Comparison of ENCODE assay signal across 26 cellular contexts in genomic region chr20:45848969-45849582, GRCh38. TPM values are rescaled to one million over a fixed set of nuclear protein-coding genes. Genes with fewer than 3 reads are reported as not detected.
DNase-seq lines count a peak whose midpoint lies in the region; ATAC-seq, FAIRE-seq and TF ChIP-seq lines count a peak whose summit lies in the region.
"Had no signal": no experiment of that assay in that cellular context is flagged by ENCODE, and none has a peak within 500 bp of the region (broad histone marks: within the 10 kb centered on the region; RNA-seq: fewer than 3 reads in every experiment).

No MANE protein-coding gene starts in this region.

- in situ Hi-C loops in K562 (cut with MboI), result no loop called here

- H3K27ac Mint-ChIP-seq in GM23338, result peak overlapping the region; percentile 47; the same call in 1 of the 2 replicates
- H3K27ac Mint-ChIP-seq in T-helper 17 cell, result peak overlapping the region; percentile 69
- no peak overlapping the region for H3K27ac Mint-ChIP-seq in neural progenitor cell
- H3K27ac Mint-ChIP-seq in stimulated activated effector memory CD8-positive, alpha-beta T cell treated with anti-CD3 and anti-CD28 coated beads, Interleukin-12 subunit alpha, Interleukin-12 subunit beta, amount 100 ng/mL, for 72 hours, result no peak overlapping the region

- no peaks in the 10 kb centered on the region for H3K27me3 ChIP-seq in GM23338 (ENCODE audit: insufficient read depth)
- H3K27me3 ChIP-seq in K562 (ENCODE audit: control insufficient read depth in 2 of 2, insufficient read depth in 2 of 2, low read length in 2 of 2), result no peaks in the 10 kb centered on the region
- H3K27me3 ChIP-seq in neural progenitor cell, result no peaks in the 10 kb centered on the region
- H3K27me3 ChIP-seq: BLaER1 treated with 17β-estradiol and CSF1 and Interleukin-3, amounts not matched to agents 10 nM and 100 nM; MG63 had no signal

- POLR2A ChIA-PET in K562 (lab: Yijun Ruan, JAX), result no interaction called here

- no peak for TF ChIP-seq EP300 in K562 (IDR thresholded peaks at IDR 0.05; ENCODE audit: low read length)

- H3K9me3 Mint-ChIP-seq in GM23338 (no peaks in the 10 kb centered on the region), neural progenitor cell (no peaks in the 10 kb centered on the region)
- no peaks in the 10 kb centered on the region for H3K9me3 Mint-ChIP-seq in stimulated activated effector memory CD8-positive, alpha-beta T cell treated with anti-CD3 and anti-CD28 coated beads, Interleukin-12 subunit alpha, Interleukin-12 subunit beta, amount 100 ng/mL, for 72 hours
- H3K9me3 Mint-ChIP-seq: CD4-positive, alpha-beta memory T cell had no signal

- WGBS in K562 (ENCODE audit: insufficient coverage, low coverage, missing lambda C conversion rate), result 67% methylated on average over 5 of the region's 8 CpGs

- peaks cover 15% of the 10 kb centered on the region for H3K36me3 ChIP-seq in GM23338 (ENCODE audit: insufficient read depth)
- H3K36me3 ChIP-seq in K562 (ENCODE audit: control insufficient read depth, insufficient read depth, low read length), result peaks cover 24% of the 10 kb centered on the region; the same call in 2 of the 3 replicates
- no peaks in the 10 kb centered on the region for H3K36me3 ChIP-seq in neural progenitor cell

- H3K4me2 ChIP-seq in GM23338, result no peak overlapping the region
- H3K4me2 ChIP-seq in K562 (ENCODE audit: insufficient read depth, low read length), result no peak overlapping the region
- no peak overlapping the region for H3K4me2 ChIP-seq in neural progenitor cell
- H3K4me2 ChIP-seq: A549; BLaER1 treated with 17β-estradiol and CSF1 and Interleukin-3, amounts not matched to agents 10 nM and 100 nM had no signal

- intact Hi-C loops in K562 (cut with micrococcal nuclease) (no loop called here), Right ventricle myocardium superior (cut with DNase I) (no loop called here)

- H3K27ac ChIP-seq in GM23338 (ENCODE audit: low read depth) (no peak overlapping the region; the same call in 1 of the 2 replicates), K562 (ENCODE audit: extremely low read depth, low read depth, low read length) (no peak overlapping the region), neural progenitor cell (no peak overlapping the region)
- H3K27ac ChIP-seq: A549; BLaER1 treated with 17β-estradiol and CSF1 and Interleukin-3, amounts not matched to agents 10 nM and 100 nM had no signal

- ATAC-seq in GM23338 (no peak), T-helper 17 cell (no peak), K562 (no peak), Right ventricle myocardium superior (ENCODE audit: poor library complexity) (no peak)
- no peak for ATAC-seq in stimulated activated effector memory CD8-positive, alpha-beta T cell treated with anti-CD3 and anti-CD28 coated beads, Interleukin-12 subunit alpha, Interleukin-12 subunit beta, amount 100 ng/mL, for 72 hours

- FAIRE-seq in K562 (lab: Jason Lieb, UNC), result no peak
- FAIRE-seq: A549, GM18507 had no signal

- H4K20me1 ChIP-seq in GM23338 (replicated peaks; ENCODE audit: insufficient read depth) (no peaks in the 10 kb centered on the region), K562 (replicated peaks; ENCODE audit: control insufficient read depth, insufficient read depth, low read length) (no peaks in the 10 kb centered on the region), neural progenitor cell (ENCODE audit: low read depth) (no peaks in the 10 kb centered on the region)

- H3K4me1 Mint-ChIP-seq in GM23338 (peaks cover 23% of the 10 kb centered on the region), T-helper 17 cell (peaks cover 4% of the 10 kb centered on the region), neural progenitor cell (no peaks in the 10 kb centered on the region)
- H3K4me1 Mint-ChIP-seq in stimulated activated effector memory CD8-positive, alpha-beta T cell treated with anti-CD3 and anti-CD28 coated beads, Interleukin-12 subunit alpha, Interleukin-12 subunit beta, amount 100 ng/mL, for 72 hours, result peaks cover 6% of the 10 kb centered on the region

- no peak for TF ChIP-seq POLR2A in K562 (conservative IDR thresholded peaks at IDR 0.05)

- no peaks in the 10 kb centered on the region for H3K9me2 ChIP-seq in GM23338 (ENCODE audit: insufficient read depth)

- H2AFZ ChIP-seq in GM23338 (no peak overlapping the region), K562 (ENCODE audit: low read depth, low read length) (no peak overlapping the region), neural progenitor cell (replicated peaks) (no peak overlapping the region)

- H3F3A ChIP-seq in GM23338 (replicated peaks; ENCODE audit: low read depth) (no peaks in the 10 kb centered on the region; the same call in 1 of the 2 replicates), neural progenitor cell (ENCODE audit: low read depth) (no peaks in the 10 kb centered on the region)

- H3K79me2 ChIP-seq in GM23338 (replicated peaks; ENCODE audit: insufficient read depth) (peaks cover 11% of the 10 kb centered on the region), K562 (ENCODE audit: control insufficient read depth, insufficient read depth, low read length) (no peaks in the 10 kb centered on the region), neural progenitor cell (ENCODE audit: low read depth) (no peaks in the 10 kb centered on the region)

- DNase-seq in GM23338 (ENCODE audit: low spot score), result no peak
- DNase-seq in T-helper 17 cell, result no peak
- no peak for DNase-seq in K562 (ENCODE audit: extremely low read depth in 1 of 4, low spot score in 3 of 4)
- no peak for DNase-seq in neural progenitor cell (ENCODE audit: low spot score)
- no peak for DNase-seq in anterior cingulate cortex (lab: John Stamatoyannopoulos, UW)
- no peak for DNase-seq in stimulated activated effector memory CD8-positive, alpha-beta T cell treated with anti-CD3 and anti-CD28 coated beads, Interleukin-12 subunit alpha, Interleukin-12 subunit beta, amount 100 ng/mL, for 72 hours (ENCODE audit: low spot score in 2 of 2)
- DNase-seq in Right ventricle myocardium superior, result no peak
- DNase-seq: AML-193; CD4-positive, alpha-beta memory T cell; COR-L47; DMS53; KBM-7; MG63; NCI-H1105 treated with DMSO at 0.1 percent for 48 hours; NCI-H146; NCI-H1930; NCI-H2107; NCI-H446; NCI-H524 treated with DMSO at 0.1 percent for 48 hours; NCI-H774; SHP77 treated with DMSO at 0.1 percent for 48 hours had no signal

- H3K9ac ChIP-seq in K562 (ENCODE audit: insufficient read depth in 1 of 2, low read depth in 2 of 2, low read length in 2 of 2) (no peak overlapping the region), neural progenitor cell (peak overlapping the region; percentile 37)
- H3K9ac ChIP-seq: BLaER1 treated with 17β-estradiol and CSF1 and Interleukin-3, amounts not matched to agents 10 nM and 100 nM had no signal

- CTCF ChIA-PET in K562 (lab: Yijun Ruan, JAX; ENCODE audit: low intra/inter-chr PET ratio), result no interaction called here

- no peak overlapping the region for H3K4me3 Mint-ChIP-seq in GM23338
- no peak overlapping the region for H3K4me3 Mint-ChIP-seq in T-helper 17 cell
- H3K4me3 Mint-ChIP-seq in neural progenitor cell, result no peak overlapping the region
- H3K4me3 Mint-ChIP-seq in stimulated activated effector memory CD8-positive, alpha-beta T cell treated with anti-CD3 and anti-CD28 coated beads, Interleukin-12 subunit alpha, Interleukin-12 subunit beta, amount 100 ng/mL, for 72 hours, result no peak overlapping the region
- H3K4me3 Mint-ChIP-seq: CD4-positive, alpha-beta memory T cell had no signal

- H3K9me1 ChIP-seq in K562 (ENCODE audit: control insufficient read depth, insufficient read depth, low read length), result peaks cover 3% of the 10 kb centered on the region

- BruUV-seq in K562 (replicated peaks; lab: Mats Ljungman, UMichigan), result no TSS peak

- H3K9me3 ChIP-seq in T-helper 17 cell (ENCODE audit: control insufficient read depth, low read length, poor library complexity, severe bottlenecking), result no peaks in the 10 kb centered on the region
- H3K9me3 ChIP-seq in K562 (replicated peaks; ENCODE audit: control insufficient read depth, insufficient read depth, low read depth, low read length), result peaks cover 5% of the 10 kb centered on the region
- no peaks in the 10 kb centered on the region for H3K9me3 ChIP-seq in neural progenitor cell (ENCODE audit: low read depth)
- H3K9me3 ChIP-seq: A549; BLaER1 treated with 17β-estradiol and CSF1 and Interleukin-3, amounts not matched to agents 10 nM and 100 nM; MG63 had no signal

- H3K4me1 ChIP-seq in GM23338 (ENCODE audit: insufficient read depth) (peaks cover 19% of the 10 kb centered on the region), K562 (replicated peaks in 1 of 2; ENCODE audit: control insufficient read depth in 2 of 2, insufficient read depth in 2 of 2, low read length in 2 of 2) (peaks cover 11 to 12% of the 10 kb centered on the region in 2 experiments; a peak in 4 of 5 replicates), neural progenitor cell (no peaks in the 10 kb centered on the region)
- H3K4me1 ChIP-seq: A549; BLaER1 treated with 17β-estradiol and CSF1 and Interleukin-3, amounts not matched to agents 10 nM and 100 nM had no signal

- no peak for TF ChIP-seq RAD21 in K562 (CRISPR knock-in tag; conservative IDR thresholded peaks at IDR 0.05 in 1 of 2, IDR thresholded peaks at IDR 0.05 in 1 of 2)

- TF ChIP-seq CTCF in GM23338 (conservative IDR thresholded peaks at IDR 0.05; ENCODE audit: low read depth in 2 of 2) (no peak), K562 (IDR thresholded peaks at IDR 0.05 in 2 of 3, conservative IDR thresholded peaks at IDR 0.05 in 1 of 3; ENCODE audit: insufficient read depth in 2 of 3, low read depth in 1 of 3, low read length in 3 of 3) (no peak), neural progenitor cell (IDR thresholded peaks at IDR 0.05) (no peak)

- no peak overlapping the region for H3K4me3 ChIP-seq in GM23338
- H3K4me3 ChIP-seq in K562, result no peak overlapping the region
- no peak overlapping the region for H3K4me3 ChIP-seq in neural progenitor cell
- H3K4me3 ChIP-seq: A549; BLaER1 treated with 17β-estradiol and CSF1 and Interleukin-3, amounts not matched to agents 10 nM and 100 nM; MG63 had no signal

- H3K27me3 Mint-ChIP-seq in GM23338 (ENCODE audit: insufficient read depth, low read depth, poor library complexity), result peaks cover 11% of the 10 kb centered on the region
- no peaks in the 10 kb centered on the region for H3K27me3 Mint-ChIP-seq in T-helper 17 cell
- no peaks in the 10 kb centered on the region for H3K27me3 Mint-ChIP-seq in neural progenitor cell (ENCODE audit: insufficient read depth, low read depth)
- H3K27me3 Mint-ChIP-seq: CD4-positive, alpha-beta memory T cell had no signal

- H3K36me3 Mint-ChIP-seq in GM23338 (ENCODE audit: low read depth), result peaks cover 35% of the 10 kb centered on the region
- peaks cover 5% of the 10 kb centered on the region for H3K36me3 Mint-ChIP-seq in T-helper 17 cell (ENCODE audit: low read depth)
- peaks cover 3% of the 10 kb centered on the region for H3K36me3 Mint-ChIP-seq in neural progenitor cell
- H3K36me3 Mint-ChIP-seq in stimulated activated effector memory CD8-positive, alpha-beta T cell treated with anti-CD3 and anti-CD28 coated beads, Interleukin-12 subunit alpha, Interleukin-12 subunit beta, amount 100 ng/mL, for 72 hours, result peaks cover 69% of the 10 kb centered on the region

RNA-seq across cellular contexts. Expression of gene ACOT8, which starts 8.1 kb away (rescaled TPM):
- total RNA-seq in GM23338 (2014; rRNA removed; shearing (Covaris generic)), result 55.6 and 75.2 TPM in 2 replicates
- polyA plus RNA-seq in GM23338 (2016; fragmentation: Nextera tagmentation; extraction: Ambion mirVana) (42.0 and 43.1 TPM in 2 replicates), K562 (2011; rRNA removed) (34.9 and 48.0 TPM in 2 replicates), K562 (2014; fragmentation: Illumina TruSeq; extraction: Trizol) (20.7 and 25.8 TPM in 2 replicates), K562 (2014; fragmentation: Nextera tagmentation; extraction: Ambion mirVana) (10 to 100 TPM in 1 of 2 experiments, 1 to 10 TPM in 1; 8.2 to 14.9 TPM), K562 (2014; rRNA removed) (46.7 and 49.5 TPM in 2 replicates)
- total RNA-seq in T-helper 17 cell (10 to 100 TPM; 18.8 to 22.3 TPM), K562 (2014; rRNA removed) (36.7 and 49.8 TPM in 2 replicates), K562 (2014; rRNA removed; fragmentation: Illumina TruSeq; extraction: Trizol) (11.9 and 13.0 TPM in 2 replicates), K562 (2015; rRNA removed; fragmentation: Illumina TruSeq; extraction: Trizol) (18.3 and 20.3 TPM in 2 replicates), K562 (2021) (24.5 and 28.5 TPM in 2 replicates), neural progenitor cell (ENCODE audit: low replicate concordance) (13.4 and 26.1 TPM in 2 replicates), Right ventricle myocardium superior (28.1 TPM)
- total RNA-seq in K562 (2011; cell fraction: chromatin; rRNA removed; ENCODE audit: low replicate concordance), result 26.4 and 48.0 TPM in 2 replicates
- total RNA-seq in K562 (2011; cell fraction: nucleolus; rRNA removed), result 49.1 and 51.5 TPM in 2 replicates
- total RNA-seq in K562 (2011; cell fraction: nucleoplasm; rRNA removed), result 48.7 and 49.7 TPM in 2 replicates
- polyA plus RNA-seq in K562 (2011; cell fraction: cytosol; rRNA removed), result 75.9 and 83.3 TPM in 2 replicates
- polyA plus RNA-seq in K562 (2011; cell fraction: nucleus; rRNA removed), result 61.2 and 65.3 TPM in 2 replicates
- 25.1 and 57.1 TPM in 2 replicates for polyA plus RNA-seq in K562 (2012)
- 16.0 and 16.3 TPM in 2 replicates for polyA minus RNA-seq in K562 (2011; rRNA and poly(A)+ RNA removed)
- 17.0 and 19.4 TPM in 2 replicates for polyA minus RNA-seq in K562 (2011; cell fraction: cytosol; rRNA and poly(A)+ RNA removed)
- polyA minus RNA-seq in K562 (2011; cell fraction: nucleus; rRNA and poly(A)+ RNA removed), result 22.6 and 28.4 TPM in 2 replicates

RNA-seq across cellular contexts. Expression of gene ZSWIM3, which starts 8.3 kb away (rescaled TPM):
- 7.5 and 8.2 TPM in 2 replicates for total RNA-seq in GM23338 (2014; rRNA removed; shearing (Covaris generic))
- polyA plus RNA-seq in GM23338 (2016; fragmentation: Nextera tagmentation; extraction: Ambion mirVana) (2.0 and 3.0 TPM in 2 replicates), K562 (2011; rRNA removed) (4.3 and 5.4 TPM in 2 replicates), K562 (2014; fragmentation: Illumina TruSeq; extraction: Trizol) (2.6 and 3.0 TPM in 2 replicates), K562 (2014; fragmentation: Nextera tagmentation; extraction: Ambion mirVana) (1 to 10 TPM; 1.7 to 1.8 TPM), K562 (2014; rRNA removed) (1.8 and 3.7 TPM in 2 replicates)
- total RNA-seq in T-helper 17 cell (1 to 10 TPM in 1 of 2 donors, under 1 TPM in 1; 0.89 to 1.2 TPM), K562 (2014; rRNA removed) (2.4 and 2.7 TPM in 2 replicates), K562 (2014; rRNA removed; fragmentation: Illumina TruSeq; extraction: Trizol) (2.6 and 2.8 TPM in 2 replicates), K562 (2015; rRNA removed; fragmentation: Illumina TruSeq; extraction: Trizol) (3.6 and 4.0 TPM in 2 replicates), K562 (2021) (2.5 and 2.9 TPM in 2 replicates), neural progenitor cell (ENCODE audit: low replicate concordance) (3.7 and 5.4 TPM in 2 replicates), Right ventricle myocardium superior (1.4 TPM)
- total RNA-seq in K562 (2011; cell fraction: chromatin; rRNA removed; ENCODE audit: low replicate concordance), result 3.7 and 6.4 TPM in 2 replicates
- total RNA-seq in K562 (2011; cell fraction: nucleolus; rRNA removed), result 4.2 and 5.5 TPM in 2 replicates
- 3.1 and 3.6 TPM in 2 replicates for total RNA-seq in K562 (2011; cell fraction: nucleoplasm; rRNA removed)
- 4.5 and 4.6 TPM in 2 replicates for polyA plus RNA-seq in K562 (2011; cell fraction: cytosol; rRNA removed)
- 3.4 and 3.6 TPM in 2 replicates for polyA plus RNA-seq in K562 (2011; cell fraction: nucleus; rRNA removed)
- 2.2 and 3.5 TPM in 2 replicates for polyA plus RNA-seq in K562 (2012)
- polyA minus RNA-seq in K562 (2011; rRNA and poly(A)+ RNA removed), result 7.4 and 7.9 TPM in 2 replicates
- 3.4 and 4.7 TPM in 2 replicates for polyA minus RNA-seq in K562 (2011; cell fraction: cytosol; rRNA and poly(A)+ RNA removed)
- 0.81 and 3.1 TPM in 2 replicates for polyA minus RNA-seq in K562 (2011; cell fraction: nucleus; rRNA and poly(A)+ RNA removed)

RNA-seq across cellular contexts. Expression of gene SNX21, which starts 15.5 kb away (rescaled TPM):
- 26.7 and 31.5 TPM in 2 replicates for total RNA-seq in GM23338 (2014; rRNA removed; shearing (Covaris generic))
- polyA plus RNA-seq in GM23338 (2016; fragmentation: Nextera tagmentation; extraction: Ambion mirVana) (13.3 and 15.5 TPM in 2 replicates), K562 (2011; rRNA removed) (0.18 TPM in 2 replicates), K562 (2014; fragmentation: Illumina TruSeq; extraction: Trizol) (0.22 and 0.26 TPM in 2 replicates), K562 (2014; fragmentation: Nextera tagmentation; extraction: Ambion mirVana) (under 1 TPM; 0.10 to 0.42 TPM), K562 (2014; rRNA removed) (0.58 and 1.2 TPM in 2 replicates)
- total RNA-seq in T-helper 17 cell (1 to 10 TPM; 1.9 to 3.1 TPM), K562 (2014; rRNA removed) (0.65 and 0.91 TPM in 2 replicates), K562 (2014; rRNA removed; fragmentation: Illumina TruSeq; extraction: Trizol) (0.18 and 0.19 TPM in 2 replicates), K562 (2015; rRNA removed; fragmentation: Illumina TruSeq; extraction: Trizol) (0.57 and 0.69 TPM in 2 replicates), K562 (2021) (0.65 and 1.2 TPM in 2 replicates), neural progenitor cell (ENCODE audit: low replicate concordance) (12.2 and 18.9 TPM in 2 replicates), Right ventricle myocardium superior (22.1 TPM)
- 1.0 and 1.1 TPM in 2 replicates for total RNA-seq in K562 (2011; cell fraction: chromatin; rRNA removed; ENCODE audit: low replicate concordance)
- 0.92 and 1.0 TPM in 2 replicates for total RNA-seq in K562 (2011; cell fraction: nucleolus; rRNA removed)
- 0.61 and 0.95 TPM in 2 replicates for total RNA-seq in K562 (2011; cell fraction: nucleoplasm; rRNA removed)
- 0.49 and 1.7 TPM in 2 replicates for polyA plus RNA-seq in K562 (2011; cell fraction: cytosol; rRNA removed)
- 0.58 TPM in 2 replicates for polyA plus RNA-seq in K562 (2011; cell fraction: nucleus; rRNA removed)
- polyA plus RNA-seq in K562 (2012), result 0.83 and 2.7 TPM in 2 replicates
- polyA minus RNA-seq in K562 (2011; rRNA and poly(A)+ RNA removed), result 0.06 and 0.07 TPM in 2 replicates
- polyA minus RNA-seq in K562 (2011; cell fraction: cytosol; rRNA and poly(A)+ RNA removed), result 0.91 TPM in 1 of 2 replicates, not detected in the other
- polyA minus RNA-seq in K562 (2011; cell fraction: nucleus; rRNA and poly(A)+ RNA removed), result 0.56 and 0.67 TPM in 2 replicates

RNA-seq across cellular contexts. Expression of gene TNNC2, which starts 22.0 kb away (rescaled TPM):
- 0.59 TPM in 1 of 2 replicates, not detected in the other for total RNA-seq in GM23338 (2014; rRNA removed; shearing (Covaris generic))
- polyA plus RNA-seq in GM23338 (2016; fragmentation: Nextera tagmentation; extraction: Ambion mirVana), result 32.5 and 33.3 TPM in 2 replicates
- total RNA-seq in T-helper 17 cell, result 1 to 10 TPM in 1 of 2 donors, under 1 TPM in 1; 0.99 to 5.5 TPM
- not detected in 2 replicates for total RNA-seq in K562 (2011; cell fraction: chromatin; rRNA removed; ENCODE audit: low replicate concordance)
- total RNA-seq in K562 (2011; cell fraction: nucleolus; rRNA removed), result not detected in 2 replicates
- not detected in 2 replicates for total RNA-seq in K562 (2011; cell fraction: nucleoplasm; rRNA removed)
- not detected in 2 replicates for total RNA-seq in K562 (2014; rRNA removed)
- not detected in 2 replicates for total RNA-seq in K562 (2014; rRNA removed; fragmentation: Illumina TruSeq; extraction: Trizol)
- not detected in 2 replicates for total RNA-seq in K562 (2015; rRNA removed; fragmentation: Illumina TruSeq; extraction: Trizol)
- not detected in 2 replicates for total RNA-seq in K562 (2021)
- not detected in 2 replicates for polyA plus RNA-seq in K562 (2011; rRNA removed)
- polyA plus RNA-seq in K562 (2011; cell fraction: cytosol; rRNA removed), result not detected in 2 replicates
- 0.21 TPM in 1 of 2 replicates, not detected in the other for polyA plus RNA-seq in K562 (2011; cell fraction: nucleus; rRNA removed)
- 0.12 TPM in 1 of 2 replicates, not detected in the other for polyA plus RNA-seq in K562 (2012)
- polyA plus RNA-seq in K562 (2014; fragmentation: Illumina TruSeq; extraction: Trizol), result not detected in 2 replicates
- not detected for polyA plus RNA-seq in K562 (2014; fragmentation: Nextera tagmentation; extraction: Ambion mirVana)
- polyA plus RNA-seq in K562 (2014; rRNA removed), result not detected in 2 replicates
- polyA minus RNA-seq in K562 (2011; rRNA and poly(A)+ RNA removed), result not detected in 2 replicates
- not detected in 2 replicates for polyA minus RNA-seq in K562 (2011; cell fraction: cytosol; rRNA and poly(A)+ RNA removed)
- not detected in 2 replicates for polyA minus RNA-seq in K562 (2011; cell fraction: nucleus; rRNA and poly(A)+ RNA removed)
- 0.81 TPM in 1 of 2 replicates, not detected in the other for total RNA-seq in neural progenitor cell (ENCODE audit: low replicate concordance)
- 0.43 TPM for total RNA-seq in Right ventricle myocardium superior
- total RNA-seq: CD4-positive, alpha-beta memory T cell; Daoy; H4 had no signal

RNA-seq across cellular contexts. Expression of gene ZSWIM1, which starts 32.0 kb away (rescaled TPM):
- total RNA-seq in GM23338 (2014; rRNA removed; shearing (Covaris generic)), result 16.2 and 17.6 TPM in 2 replicates
- polyA plus RNA-seq in GM23338 (2016; fragmentation: Nextera tagmentation; extraction: Ambion mirVana) (11.5 and 12.7 TPM in 2 replicates), K562 (2011; rRNA removed) (7.4 and 12.1 TPM in 2 replicates), K562 (2014; fragmentation: Illumina TruSeq; extraction: Trizol) (13.7 and 14.7 TPM in 2 replicates), K562 (2014; fragmentation: Nextera tagmentation; extraction: Ambion mirVana) (1 to 10 TPM; 2.5 to 3.1 TPM), K562 (2014; rRNA removed) (7.0 and 7.3 TPM in 2 replicates)
- total RNA-seq in T-helper 17 cell (10 to 100 TPM in 1 of 2 donors, 1 to 10 TPM in 1; 8.0 to 10.2 TPM), K562 (2014; rRNA removed) (11.6 and 14.1 TPM in 2 replicates), K562 (2014; rRNA removed; fragmentation: Illumina TruSeq; extraction: Trizol) (9.0 and 9.5 TPM in 2 replicates), K562 (2015; rRNA removed; fragmentation: Illumina TruSeq; extraction: Trizol) (11.2 and 11.7 TPM in 2 replicates), K562 (2021) (13.8 and 15.6 TPM in 2 replicates), neural progenitor cell (ENCODE audit: low replicate concordance) (10.7 and 16.6 TPM in 2 replicates), Right ventricle myocardium superior (10.1 TPM)
- 14.3 and 28.8 TPM in 2 replicates for total RNA-seq in K562 (2011; cell fraction: chromatin; rRNA removed; ENCODE audit: low replicate concordance)
- 16.2 and 16.7 TPM in 2 replicates for total RNA-seq in K562 (2011; cell fraction: nucleolus; rRNA removed)
- total RNA-seq in K562 (2011; cell fraction: nucleoplasm; rRNA removed), result 19.3 and 20.7 TPM in 2 replicates
- 14.1 and 15.5 TPM in 2 replicates for polyA plus RNA-seq in K562 (2011; cell fraction: cytosol; rRNA removed)
- 21.0 and 32.5 TPM in 2 replicates for polyA plus RNA-seq in K562 (2011; cell fraction: nucleus; rRNA removed)
- 10.9 and 13.6 TPM in 2 replicates for polyA plus RNA-seq in K562 (2012)
- 18.4 and 23.1 TPM in 2 replicates for polyA minus RNA-seq in K562 (2011; rRNA and poly(A)+ RNA removed)
- 16.7 and 17.3 TPM in 2 replicates for polyA minus RNA-seq in K562 (2011; cell fraction: cytosol; rRNA and poly(A)+ RNA removed)
- polyA minus RNA-seq in K562 (2011; cell fraction: nucleus; rRNA and poly(A)+ RNA removed), result 7.1 and 12.0 TPM in 2 replicates

Comparison
In these comparisons a context has a peak if more than half of its experiments do, and no peak if none do; other contexts are left out.
1. H3K27ac Mint-ChIP-seq: peak in GM23338 (single experiment) and T-helper 17 cell (single experiment); none in neural progenitor cell (single experiment) and stimulated activated effector memory CD8-positive, alpha-beta T cell treated with anti-CD3 and anti-CD28 coated beads, Interleukin-12 subunit alpha, Interleukin-12 subunit beta, amount 100 ng/mL, for 72 hours (single experiment).